Comparison of ENCODE assay signal across 13 cellular contexts in the genomic region with DNA sequence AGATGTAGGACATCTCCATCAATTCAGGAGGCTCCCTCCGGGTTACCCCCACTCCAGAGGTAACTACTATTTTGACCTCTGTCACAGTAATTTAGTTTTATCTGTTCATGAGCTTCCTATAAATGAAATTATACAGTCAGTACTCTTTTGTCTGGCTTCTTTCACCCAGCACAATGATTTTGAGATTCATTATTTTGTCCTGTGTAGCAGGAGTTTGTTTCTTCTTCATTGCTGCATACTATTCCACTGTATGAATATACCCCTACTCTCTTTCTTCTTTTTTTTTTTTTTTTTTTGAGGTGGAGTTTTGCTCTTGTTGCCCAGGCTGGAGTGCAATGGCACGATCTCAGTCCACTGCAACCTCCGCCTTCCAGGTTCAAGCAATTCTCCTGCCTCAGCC. TPM values are rescaled to one million over a fixed set of nuclear protein-coding genes. Genes with fewer than 3 reads are reported as not detected.
DNase-seq lines count a peak whose midpoint lies in the region; ATAC-seq, FAIRE-seq and TF ChIP-seq lines count a peak whose summit lies in the region.
"Had no signal": no experiment of that assay in that cellular context is flagged by ENCODE, and none has a peak within 500 bp of the region (broad histone marks: within the 10 kb centered on the region; RNA-seq: fewer than 3 reads in every experiment).

No MANE protein-coding gene starts in this region.

- H3K4me1 ChIP-seq in HEK293 (ENCODE audit: control insufficient read depth, insufficient read depth, low read length) (peaks cover 33% of the 10 kb centered on the region), K562 (replicated peaks in 1 of 2; ENCODE audit: control insufficient read depth in 2 of 2, insufficient read depth in 2 of 2, low read length in 2 of 2) (peaks cover 20 to 23% of the 10 kb centered on the region in 2 experiments), liver (ENCODE audit: control insufficient read depth in 4 of 4, insufficient read depth in 4 of 4, low read length in 3 of 4) (peaks cover 20 to 35% (median 28%) of the 10 kb centered on the region in 4 donors), stomach smooth muscle (ENCODE audit: control insufficient read depth, insufficient read depth, low read length) (peaks cover 60% of the 10 kb centered on the region)

- in situ Hi-C loops in K562 (cut with MboI), result no loop called here

- H3K27ac Mint-ChIP-seq in activated T-helper 17 cell treated with anti-CD3 and anti-CD28 coated beads, Interleukin-2, amount 50 U/mL, for 72 hours, result no peak overlapping the region
- H3K27ac Mint-ChIP-seq: activated naive CD8-positive, alpha-beta T cell treated with anti-CD3 and anti-CD28 coated beads, Interleukin-2, amount 10 ng/mL, durations not matched to agents 7 days and 5 days; stimulated activated naive CD8-positive, alpha-beta T cell treated with anti-CD3 and anti-CD28 coated beads, Interleukin-15, Interleukin-2, amounts not matched to agents 100 ng/mL and 50 ng/mL, for 24 hours had no signal

- H3K27me3 ChIP-seq in K562 (ENCODE audit: control insufficient read depth in 2 of 2, insufficient read depth in 2 of 2, low read length in 2 of 2), result no peaks in the 10 kb centered on the region
- no peaks in the 10 kb centered on the region for H3K27me3 ChIP-seq in liver (ENCODE audit: control insufficient read depth in 4 of 4, insufficient read depth in 4 of 4, low read length in 3 of 4)
- H3K27me3 ChIP-seq in stomach smooth muscle (ENCODE audit: control insufficient read depth in 1 of 2, insufficient read depth in 2 of 2, low read length in 2 of 2), result no peaks in the 10 kb centered on the region

- TF ChIP-seq EP300 in K562 (IDR thresholded peaks at IDR 0.05; ENCODE audit: low read length), result no peak

- CTCF ChIA-PET in HEK293 (lab: Yijun Ruan, JAX) (no interaction called here), K562 (lab: Yijun Ruan, JAX; ENCODE audit: low intra/inter-chr PET ratio) (no interaction called here)

- no peaks in the 10 kb centered on the region for H3K79me2 ChIP-seq in K562 (ENCODE audit: control insufficient read depth, insufficient read depth, low read length)

- DNase-seq in K562 (ENCODE audit: extremely low read depth in 1 of 4, low spot score in 3 of 4) (no peak), NCI-H748 treated with DMSO at 0.1 percent for 48 hours (lab: John Stamatoyannopoulos, UW) (no peak), EL (no peak)
- DNase-seq: activated CD4-positive, alpha-beta T cell treated with anti-CD3 and anti-CD28 coated beads, Interleukin-2, amount 10 ng/mL, durations not matched to agents 7 days and 5 days; activated naive CD8-positive, alpha-beta T cell treated with anti-CD3 and anti-CD28 coated beads, Interleukin-2, amount 10 ng/mL, durations not matched to agents 7 days and 5 days; erythroblast; SHP77 treated with DMSO at 0.1 percent for 48 hours had no signal

- WGBS in K562 (ENCODE audit: insufficient coverage, low coverage, missing lambda C conversion rate), result 80% methylated on average over 1 of the region's 3 CpGs
- 85% methylated on average over 3 of the region's 3 CpGs for WGBS in liver

- POLR2A ChIA-PET in HEK293 (lab: Yijun Ruan, JAX), result interaction anchor here (0.7 to 1.2 kb wide), 2 partner anchors 10 to 71 kb away, joined by 4 read pairs; no protein-coding TSS in a partner anchor
- POLR2A ChIA-PET in K562 (lab: Yijun Ruan, JAX), result no interaction called here

- FAIRE-seq in K562 (lab: Jason Lieb, UNC), result no peak

- H3K4me1 Mint-ChIP-seq in activated T-helper 17 cell treated with anti-CD3 and anti-CD28 coated beads, Interleukin-2, amount 50 U/mL, for 72 hours, result peaks cover 20% of the 10 kb centered on the region

- H3K9me3 Mint-ChIP-seq in activated T-helper 17 cell treated with anti-CD3 and anti-CD28 coated beads, Interleukin-2, amount 50 U/mL, for 72 hours, result no peaks in the 10 kb centered on the region
- H3K9me3 Mint-ChIP-seq: activated CD4-positive, alpha-beta T cell treated with anti-CD3 and anti-CD28 coated beads, Interleukin-2, amount 10 ng/mL, durations not matched to agents 7 days and 5 days; activated naive CD8-positive, alpha-beta T cell treated with anti-CD3 and anti-CD28 coated beads, Interleukin-2, amount 10 ng/mL, durations not matched to agents 7 days and 5 days; stimulated activated naive CD8-positive, alpha-beta T cell treated with anti-CD3 and anti-CD28 coated beads, Interleukin-15, Interleukin-2, amounts not matched to agents 100 ng/mL and 50 ng/mL, for 24 hours had no signal

- no TSS peak for BruUV-seq in K562 (replicated peaks; lab: Mats Ljungman, UMichigan)

- no peak overlapping the region for H3K4me2 ChIP-seq in K562 (ENCODE audit: insufficient read depth, low read length)

- intact Hi-C loops in K562 (cut with micrococcal nuclease), result no loop called here

- H4K20me1 ChIP-seq in K562 (replicated peaks; ENCODE audit: control insufficient read depth, insufficient read depth, low read length), result no peaks in the 10 kb centered on the region

- TF ChIP-seq RAD21 in K562 (CRISPR knock-in tag; conservative IDR thresholded peaks at IDR 0.05 in 1 of 2, IDR thresholded peaks at IDR 0.05 in 1 of 2) (no peak), liver (IDR thresholded peaks at IDR 0.05) (no peak)

- no peak for ATAC-seq in K562
- ATAC-seq in HG03025 (IDR thresholded peaks at IDR 0.05; ENCODE audit: low FRiP score, unreplicated experiment), result no peak
- no peak for ATAC-seq in activated T-helper 17 cell treated with anti-CD3 and anti-CD28 coated beads, Interleukin-2, amount 50 U/mL, for 72 hours (replicated peaks)

- H3K27me3 Mint-ChIP-seq in activated T-helper 17 cell treated with anti-CD3 and anti-CD28 coated beads, Interleukin-2, amount 50 U/mL, for 72 hours, result no peaks in the 10 kb centered on the region
- H3K27me3 Mint-ChIP-seq: activated CD4-positive, alpha-beta T cell treated with anti-CD3 and anti-CD28 coated beads, Interleukin-2, amount 10 ng/mL, durations not matched to agents 7 days and 5 days; activated naive CD8-positive, alpha-beta T cell treated with anti-CD3 and anti-CD28 coated beads, Interleukin-2, amount 10 ng/mL, durations not matched to agents 7 days and 5 days; stimulated activated naive CD8-positive, alpha-beta T cell treated with anti-CD3 and anti-CD28 coated beads, Interleukin-15, Interleukin-2, amounts not matched to agents 100 ng/mL and 50 ng/mL, for 24 hours had no signal

- no peak overlapping the region for H3K4me3 Mint-ChIP-seq in activated T-helper 17 cell treated with anti-CD3 and anti-CD28 coated beads, Interleukin-2, amount 50 U/mL, for 72 hours
- H3K4me3 Mint-ChIP-seq: activated CD4-positive, alpha-beta T cell treated with anti-CD3 and anti-CD28 coated beads, Interleukin-2, amount 10 ng/mL, durations not matched to agents 7 days and 5 days; activated naive CD8-positive, alpha-beta T cell treated with anti-CD3 and anti-CD28 coated beads, Interleukin-2, amount 10 ng/mL, durations not matched to agents 7 days and 5 days; stimulated activated naive CD8-positive, alpha-beta T cell treated with anti-CD3 and anti-CD28 coated beads, Interleukin-15, Interleukin-2, amounts not matched to agents 100 ng/mL and 50 ng/mL, for 24 hours had no signal

- H3K36me3 ChIP-seq in HEK293 (ENCODE audit: control insufficient read depth in 2 of 2, insufficient read depth in 1 of 2, low read length in 2 of 2) (peaks cover 10 to 28% of the 10 kb centered on the region in 2 experiments; a peak in 2 of 3 replicates), K562 (ENCODE audit: control insufficient read depth, insufficient read depth, low read length) (peaks cover 24% of the 10 kb centered on the region; the same call in 2 of the 3 replicates), liver (ENCODE audit: control insufficient read depth in 4 of 4, insufficient read depth in 3 of 4, low read depth in 1 of 4, low read length in 3 of 4) (peaks cover 0 to 6% (median 1%) of the 10 kb centered on the region in 4 donors), stomach smooth muscle (ENCODE audit: control insufficient read depth in 2 of 2, insufficient read depth in 2 of 2, low read length in 2 of 2) (peaks cover 10 to 14% of the 10 kb centered on the region in 2 donors)

- H3K27ac ChIP-seq in HEK293 (ENCODE audit: extremely low read depth, low read depth, low read length) (peak overlapping the region; percentile 62), K562 (ENCODE audit: extremely low read depth, low read depth, low read length) (no peak overlapping the region), liver (ENCODE audit: low read depth in 1 of 2, low read length in 2 of 2) (peak overlapping the region; percentile 88 to 89), stomach smooth muscle (ENCODE audit: low read length) (peak overlapping the region; percentile 97)

- H3K4me3 ChIP-seq in HEK293 (ENCODE audit: low read depth, low read length) (no peak overlapping the region), K562 (no peak overlapping the region), liver (ENCODE audit: low read depth in 1 of 3, low read length in 3 of 3) (no peak overlapping the region), stomach smooth muscle (ENCODE audit: low read length in 2 of 2) (peak overlapping the region in 1 of 2 donors; percentile 44)

- TF ChIP-seq CTCF in HEK293 (tag by site-specific recombination; IDR thresholded peaks at IDR 0.05) (no peak), K562 (IDR thresholded peaks at IDR 0.05 in 2 of 3, conservative IDR thresholded peaks at IDR 0.05 in 1 of 3; ENCODE audit: insufficient read depth in 2 of 3, low read depth in 1 of 3, low read length in 3 of 3) (no peak), liver (IDR thresholded peaks at IDR 0.05; ENCODE audit: low read depth, low read length, missing input control) (no peak)

- peaks cover 41% of the 10 kb centered on the region for H3K36me3 Mint-ChIP-seq in activated T-helper 17 cell treated with anti-CD3 and anti-CD28 coated beads, Interleukin-2, amount 50 U/mL, for 72 hours (ENCODE audit: low read depth)

- H3K9me1 ChIP-seq in K562 (ENCODE audit: control insufficient read depth, insufficient read depth, low read length), result no peaks in the 10 kb centered on the region

- no peak overlapping the region for H2AFZ ChIP-seq in K562 (ENCODE audit: low read depth, low read length)

- no peaks in the 10 kb centered on the region for H3K9me3 ChIP-seq in HEK293 (ENCODE audit: control insufficient read depth, insufficient read depth, low read depth, low read length)
- H3K9me3 ChIP-seq in K562 (replicated peaks; ENCODE audit: control insufficient read depth, insufficient read depth, low read depth, low read length), result no peaks in the 10 kb centered on the region
- H3K9me3 ChIP-seq in liver (ENCODE audit: control insufficient read depth in 4 of 4, low read length in 3 of 4), result no peaks in the 10 kb centered on the region
- H3K9me3 ChIP-seq in stomach smooth muscle (ENCODE audit: control insufficient read depth in 2 of 2, low read length in 2 of 2), result no peaks in the 10 kb centered on the region

- no peak for TF ChIP-seq POLR2A in K562 (conservative IDR thresholded peaks at IDR 0.05)

- H3K9ac ChIP-seq in K562 (ENCODE audit: insufficient read depth in 1 of 2, low read depth in 2 of 2, low read length in 2 of 2) (no peak overlapping the region), liver (ENCODE audit: low read depth in 1 of 2, low read length in 2 of 2) (no peak overlapping the region), stomach smooth muscle (ENCODE audit: low read length in 2 of 2) (peak overlapping the region; percentile 51 to 82)

RNA-seq across cellular contexts. Expression of gene AP5S1, which starts 11.8 kb away (rescaled TPM):
- 5.9 and 16.6 TPM in 2 replicates for total RNA-seq in K562 (2011; cell fraction: chromatin; rRNA removed; ENCODE audit: low replicate concordance)
- total RNA-seq in K562 (2011; cell fraction: nucleolus; rRNA removed), result 13.9 and 14.5 TPM in 2 replicates
- total RNA-seq in K562 (2011; cell fraction: nucleoplasm; rRNA removed), result 11.4 and 14.7 TPM in 2 replicates
- 8.8 and 12.4 TPM in 2 replicates for total RNA-seq in K562 (2014; rRNA removed)
- 2.1 and 2.6 TPM in 2 replicates for total RNA-seq in K562 (2014; rRNA removed; fragmentation: Illumina TruSeq; extraction: Trizol)
- total RNA-seq in K562 (2015; rRNA removed; fragmentation: Illumina TruSeq; extraction: Trizol), result 5.6 and 5.7 TPM in 2 replicates
- 8.4 and 8.5 TPM in 2 replicates for total RNA-seq in K562 (2021)
- 3.0 and 5.5 TPM in 2 replicates for polyA plus RNA-seq in K562 (2011; rRNA removed)
- polyA plus RNA-seq in K562 (2011; cell fraction: cytosol; rRNA removed), result 5.5 and 8.1 TPM in 2 replicates
- polyA plus RNA-seq in K562 (2011; cell fraction: nucleus; rRNA removed), result 4.9 TPM in 2 replicates
- polyA plus RNA-seq in K562 (2012), result 7.3 and 8.8 TPM in 2 replicates
- polyA plus RNA-seq in K562 (2014; fragmentation: Illumina TruSeq; extraction: Trizol), result 4.4 and 7.7 TPM in 2 replicates
- polyA plus RNA-seq in K562 (2014; fragmentation: Nextera tagmentation; extraction: Ambion mirVana), result 1 to 10 TPM; 3.0 to 3.1 TPM
- polyA plus RNA-seq in K562 (2014; rRNA removed), result 4.7 and 4.8 TPM in 2 replicates
- 2.5 and 3.7 TPM in 2 replicates for polyA minus RNA-seq in K562 (2011; rRNA and poly(A)+ RNA removed)
- polyA minus RNA-seq in K562 (2011; cell fraction: cytosol; rRNA and poly(A)+ RNA removed), result 6.5 and 8.3 TPM in 2 replicates
- 4.0 and 4.6 TPM in 2 replicates for polyA minus RNA-seq in K562 (2011; cell fraction: nucleus; rRNA and poly(A)+ RNA removed)
- 10 to 100 TPM in 1 of 2 donors, 1 to 10 TPM in 1; 9.2 to 14.5 TPM for total RNA-seq in liver
- 10 to 100 TPM in 1 of 2 donors, 1 to 10 TPM in 1; 9.1 to 13.1 TPM for polyA plus RNA-seq in liver
- 10 to 100 TPM; 10.8 to 14.8 TPM for total RNA-seq in activated T-helper 17 cell treated with anti-CD3 and anti-CD28 coated beads, Interleukin-2, amount 50 U/mL, for 72 hours

RNA-seq across cellular contexts. Expression of gene CDC25B, which starts 12.4 kb away (rescaled TPM):
- 36.8 and 73.0 TPM in 2 replicates for total RNA-seq in K562 (2011; cell fraction: chromatin; rRNA removed; ENCODE audit: low replicate concordance)
- 29.3 and 39.4 TPM in 2 replicates for total RNA-seq in K562 (2011; cell fraction: nucleolus; rRNA removed)
- 29.4 and 38.9 TPM in 2 replicates for total RNA-seq in K562 (2011; cell fraction: nucleoplasm; rRNA removed)
- 11.5 and 16.1 TPM in 2 replicates for total RNA-seq in K562 (2014; rRNA removed)
- total RNA-seq in K562 (2014; rRNA removed; fragmentation: Illumina TruSeq; extraction: Trizol), result 5.9 and 7.2 TPM in 2 replicates
- 7.8 and 9.3 TPM in 2 replicates for total RNA-seq in K562 (2015; rRNA removed; fragmentation: Illumina TruSeq; extraction: Trizol)
- total RNA-seq in K562 (2021), result 31.4 and 35.7 TPM in 2 replicates
- polyA plus RNA-seq in K562 (2011; rRNA removed), result 9.5 and 25.1 TPM in 2 replicates
- 23.7 and 24.0 TPM in 2 replicates for polyA plus RNA-seq in K562 (2011; cell fraction: cytosol; rRNA removed)
- 72.5 and 91.0 TPM in 2 replicates for polyA plus RNA-seq in K562 (2011; cell fraction: nucleus; rRNA removed)
- 30.3 and 35.0 TPM in 2 replicates for polyA plus RNA-seq in K562 (2012)
- polyA plus RNA-seq in K562 (2014; fragmentation: Illumina TruSeq; extraction: Trizol), result 25.8 and 30.6 TPM in 2 replicates
- 1 to 10 TPM; 2.3 to 3.1 TPM for polyA plus RNA-seq in K562 (2014; fragmentation: Nextera tagmentation; extraction: Ambion mirVana)
- polyA plus RNA-seq in K562 (2014; rRNA removed), result 22.9 and 26.3 TPM in 2 replicates
- 8.0 and 11.6 TPM in 2 replicates for polyA minus RNA-seq in K562 (2011; rRNA and poly(A)+ RNA removed)
- polyA minus RNA-seq in K562 (2011; cell fraction: cytosol; rRNA and poly(A)+ RNA removed), result 14.5 and 27.7 TPM in 2 replicates
- 9.7 and 15.1 TPM in 2 replicates for polyA minus RNA-seq in K562 (2011; cell fraction: nucleus; rRNA and poly(A)+ RNA removed)
- 10 to 100 TPM in 1 of 2 donors, 1 to 10 TPM in 1; 4.4 to 11.9 TPM for total RNA-seq in liver
- 10 to 100 TPM in 1 of 2 donors, 1 to 10 TPM in 1; 6.5 to 12.9 TPM for polyA plus RNA-seq in liver
- total RNA-seq in activated T-helper 17 cell treated with anti-CD3 and anti-CD28 coated beads, Interleukin-2, amount 50 U/mL, for 72 hours, result 100 to 1,000 TPM in 1 of 2 donors, 10 to 100 TPM in 1; 86.7 to 117 TPM

RNA-seq across cellular contexts. Expression of gene CENPB, which starts 22.0 kb away (rescaled TPM):
- 5.7 and 16.6 TPM in 2 replicates for total RNA-seq in K562 (2011; cell fraction: chromatin; rRNA removed; ENCODE audit: low replicate concordance)
- 24.5 and 25.4 TPM in 2 replicates for total RNA-seq in K562 (2011; cell fraction: nucleolus; rRNA removed)
- total RNA-seq in K562 (2011; cell fraction: nucleoplasm; rRNA removed), result 11.9 and 14.2 TPM in 2 replicates
- total RNA-seq in K562 (2014; rRNA removed), result 59.3 and 78.6 TPM in 2 replicates
- 11.4 and 15.0 TPM in 2 replicates for total RNA-seq in K562 (2014; rRNA removed; fragmentation: Illumina TruSeq; extraction: Trizol)
- 36.0 and 36.5 TPM in 2 replicates for total RNA-seq in K562 (2015; rRNA removed; fragmentation: Illumina TruSeq; extraction: Trizol)
- 61.7 and 70.8 TPM in 2 replicates for total RNA-seq in K562 (2021)
- polyA plus RNA-seq in K562 (2011; rRNA removed), result 12.7 and 14.7 TPM in 2 replicates
- polyA plus RNA-seq in K562 (2011; cell fraction: cytosol; rRNA removed), result 17.4 and 30.9 TPM in 2 replicates
- 9.2 and 12.8 TPM in 2 replicates for polyA plus RNA-seq in K562 (2011; cell fraction: nucleus; rRNA removed)
- polyA plus RNA-seq in K562 (2012), result 40.5 and 47.1 TPM in 2 replicates
- polyA plus RNA-seq in K562 (2014; fragmentation: Illumina TruSeq; extraction: Trizol), result 24.9 and 30.8 TPM in 2 replicates
- polyA plus RNA-seq in K562 (2014; fragmentation: Nextera tagmentation; extraction: Ambion mirVana), result under 1 TPM; 0.17 to 0.20 TPM
- polyA plus RNA-seq in K562 (2014; rRNA removed), result 26.1 and 28.9 TPM in 2 replicates
- 26.8 and 27.1 TPM in 2 replicates for polyA minus RNA-seq in K562 (2011; rRNA and poly(A)+ RNA removed)
- polyA minus RNA-seq in K562 (2011; cell fraction: cytosol; rRNA and poly(A)+ RNA removed), result 27.7 and 39.7 TPM in 2 replicates
- 8.3 and 14.2 TPM in 2 replicates for polyA minus RNA-seq in K562 (2011; cell fraction: nucleus; rRNA and poly(A)+ RNA removed)
- total RNA-seq in liver, result 10 to 100 TPM; 20.3 to 30.5 TPM
- polyA plus RNA-seq in liver, result 10 to 100 TPM in 1 of 2 donors, 1 to 10 TPM in 1; 4.5 to 32.4 TPM
- total RNA-seq in activated T-helper 17 cell treated with anti-CD3 and anti-CD28 coated beads, Interleukin-2, amount 50 U/mL, for 72 hours, result 10 to 100 TPM; 42.3 to 82.1 TPM

RNA-seq across cellular contexts. Expression of gene SPEF1, which starts 27.3 kb away (rescaled TPM):
- 0.23 TPM in 1 of 2 replicates, not detected in the other for total RNA-seq in K562 (2011; cell fraction: chromatin; rRNA removed; ENCODE audit: low replicate concordance)
- 0.26 TPM in 1 of 2 replicates, not detected in the other for total RNA-seq in K562 (2011; cell fraction: nucleolus; rRNA removed)
- not detected in 2 replicates for total RNA-seq in K562 (2011; cell fraction: nucleoplasm; rRNA removed)
- not detected in 2 replicates for total RNA-seq in K562 (2014; rRNA removed)
- not detected in 2 replicates for total RNA-seq in K562 (2014; rRNA removed; fragmentation: Illumina TruSeq; extraction: Trizol)
- not detected in 2 replicates for total RNA-seq in K562 (2015; rRNA removed; fragmentation: Illumina TruSeq; extraction: Trizol)
- not detected in 2 replicates for total RNA-seq in K562 (2021)
- 0.04 TPM in 1 of 2 replicates, not detected in the other for polyA plus RNA-seq in K562 (2011; rRNA removed)
- polyA plus RNA-seq in K562 (2011; cell fraction: cytosol; rRNA removed), result 0.06 TPM in 1 of 2 replicates, not detected in the other
- 0.08 and 0.24 TPM in 2 replicates for polyA plus RNA-seq in K562 (2011; cell fraction: nucleus; rRNA removed)
- 0.04 TPM in 1 of 2 replicates, not detected in the other for polyA plus RNA-seq in K562 (2012)
- not detected in 2 replicates for polyA plus RNA-seq in K562 (2014; fragmentation: Illumina TruSeq; extraction: Trizol)
- not detected for polyA plus RNA-seq in K562 (2014; fragmentation: Nextera tagmentation; extraction: Ambion mirVana)
- polyA plus RNA-seq in K562 (2014; rRNA removed), result not detected in 2 replicates
- polyA minus RNA-seq in K562 (2011; rRNA and poly(A)+ RNA removed), result not detected in 2 replicates
- not detected in 2 replicates for polyA minus RNA-seq in K562 (2011; cell fraction: cytosol; rRNA and poly(A)+ RNA removed)
- polyA minus RNA-seq in K562 (2011; cell fraction: nucleus; rRNA and poly(A)+ RNA removed), result 0.27 TPM in 1 of 2 replicates, not detected in the other
- not detected for total RNA-seq in liver
- not detected for polyA plus RNA-seq in liver
- under 1 TPM; 0.24 TPM for total RNA-seq in activated T-helper 17 cell treated with anti-CD3 and anti-CD28 coated beads, Interleukin-2, amount 50 U/mL, for 72 hours
- total RNA-seq: activated naive CD8-positive, alpha-beta T cell treated with anti-CD3 and anti-CD28 coated beads, Interleukin-2, amount 10 ng/mL, durations not matched to agents 7 days and 5 days had no signal

RNA-seq across cellular contexts. Expression of gene MAVS, which starts 38.1 kb away (rescaled TPM):
- total RNA-seq in K562 (2011; cell fraction: chromatin; rRNA removed; ENCODE audit: low replicate concordance), result 23.5 and 38.9 TPM in 2 replicates
- 20.9 and 22.8 TPM in 2 replicates for total RNA-seq in K562 (2011; cell fraction: nucleolus; rRNA removed)
- total RNA-seq in K562 (2011; cell fraction: nucleoplasm; rRNA removed), result 25.7 and 37.2 TPM in 2 replicates
- 9.4 and 14.0 TPM in 2 replicates for total RNA-seq in K562 (2014; rRNA removed)
- total RNA-seq in K562 (2014; rRNA removed; fragmentation: Illumina TruSeq; extraction: Trizol), result 9.0 and 9.5 TPM in 2 replicates
- 11.9 and 12.3 TPM in 2 replicates for total RNA-seq in K562 (2015; rRNA removed; fragmentation: Illumina TruSeq; extraction: Trizol)
- total RNA-seq in K562 (2021), result 19.2 and 22.0 TPM in 2 replicates
- polyA plus RNA-seq in K562 (2011; rRNA removed), result 11.3 and 17.5 TPM in 2 replicates
- polyA plus RNA-seq in K562 (2011; cell fraction: cytosol; rRNA removed), result 10.9 and 13.6 TPM in 2 replicates
- polyA plus RNA-seq in K562 (2011; cell fraction: nucleus; rRNA removed), result 21.7 and 22.6 TPM in 2 replicates
- 12.3 and 15.3 TPM in 2 replicates for polyA plus RNA-seq in K562 (2012)
- polyA plus RNA-seq in K562 (2014; fragmentation: Illumina TruSeq; extraction: Trizol), result 14.3 and 14.5 TPM in 2 replicates
- polyA plus RNA-seq in K562 (2014; fragmentation: Nextera tagmentation; extraction: Ambion mirVana), result 1 to 10 TPM; 1.6 to 1.8 TPM
- 12.2 and 13.0 TPM in 2 replicates for polyA plus RNA-seq in K562 (2014; rRNA removed)
- 18.5 and 20.4 TPM in 2 replicates for polyA minus RNA-seq in K562 (2011; rRNA and poly(A)+ RNA removed)
- polyA minus RNA-seq in K562 (2011; cell fraction: cytosol; rRNA and poly(A)+ RNA removed), result 13.2 and 15.6 TPM in 2 replicates
- 6.6 and 11.2 TPM in 2 replicates for polyA minus RNA-seq in K562 (2011; cell fraction: nucleus; rRNA and poly(A)+ RNA removed)
- 10 to 100 TPM; 17.2 to 20.9 TPM for total RNA-seq in liver
- polyA plus RNA-seq in liver, result 1 to 10 TPM; 4.7 to 6.5 TPM
- total RNA-seq in activated T-helper 17 cell treated with anti-CD3 and anti-CD28 coated beads, Interleukin-2, amount 50 U/mL, for 72 hours, result 10 to 100 TPM; 27.9 to 34.4 TPM

Comparison
In these comparisons a context has a peak if more than half of its experiments do, and no peak if none do; other contexts are left out.
1. H3K9ac ChIP-seq: peak in stomach smooth muscle (2 of 2); none in K562 (0 of 2) and liver (0 of 2).
2. Of the 44 proteins assayed by ChIP-seq in both K562 and HEK293: peak only in K562: none; only in HEK293: none; in both: ZNF146; in neither: 43.